In genomic region chr7:128167791-128168666, GRCh38 we compare ENCODE assay signal across 9 cellular contexts.
A peak's percentile ranks its signal among the peaks of the same experiment; 100 is the strongest.
DNase-seq lines count a peak whose midpoint lies in the region; ATAC-seq and TF ChIP-seq lines count a peak whose summit lies in the region.
"Had no signal": no experiment of that assay in that cellular context is flagged by ENCODE, and none has a peak within 500 bp of the region (broad histone marks: within the 10 kb centered on the region; RNA-seq: fewer than 3 reads in every experiment).

No MANE protein-coding gene starts in this region.

- peak overlapping the region; percentile 74 for H3K4me3 ChIP-seq in HUES48 (ENCODE audit: low read depth, low read length)
- peak overlapping the region; percentile 1 for H3K4me3 ChIP-seq in kidney epithelial cell (ENCODE audit: low read depth, low read length)
- H3K4me3 ChIP-seq in aorta (ENCODE audit: low read length in 2 of 2): peak overlapping the region in 1 of 2 donors; percentile 5

- TF ChIP-seq CTCF in kidney epithelial cell (IDR thresholded peaks at IDR 0.05; ENCODE audit: insufficient read depth, low read length, poor library complexity, severe bottlenecking): no peak

- peaks cover 14% of the 10 kb centered on the region for H3K4me1 Mint-ChIP-seq in activated naive CD8-positive, alpha-beta T cell treated with anti-CD3 and anti-CD28 coated beads for 36 hours
- H3K4me1 Mint-ChIP-seq in stimulated activated effector memory CD8-positive, alpha-beta T cell treated with anti-CD3 and anti-CD28 coated beads, Interleukin-12 subunit alpha, Interleukin-12 subunit beta, amount 100 ng/mL, for 72 hours: peaks cover 21% of the 10 kb centered on the region

- no peak overlapping the region for H3K9ac ChIP-seq in HUES48 (ENCODE audit: low read depth, low read length)

- peaks cover 73% of the 10 kb centered on the region for H3K27me3 Mint-ChIP-seq in activated naive CD8-positive, alpha-beta T cell treated with anti-CD3 and anti-CD28 coated beads for 36 hours

- ATAC-seq in stimulated activated effector memory CD8-positive, alpha-beta T cell treated with anti-CD3 and anti-CD28 coated beads, Interleukin-12 subunit alpha, Interleukin-12 subunit beta, amount 100 ng/mL, for 72 hours: peak; percentile 20
- no peak for ATAC-seq in aorta (ENCODE audit: low FRiP score)
- no peak for ATAC-seq in GM21786 (IDR thresholded peaks at IDR 0.05; ENCODE audit: unreplicated experiment)
- ATAC-seq: PC-3 had no signal

- no peaks in the 10 kb centered on the region for H3K9me3 ChIP-seq in HUES48 (ENCODE audit: control insufficient read depth, insufficient read depth, low read length)
- H3K9me3 ChIP-seq in aorta (ENCODE audit: control insufficient read depth, low read length): no peaks in the 10 kb centered on the region
- H3K9me3 ChIP-seq: adrenal gland had no signal

- H3K27me3 ChIP-seq in HUES48 (ENCODE audit: control insufficient read depth, insufficient read depth, low read length) (peaks cover 93% of the 10 kb centered on the region), kidney epithelial cell (ENCODE audit: control insufficient read depth, insufficient read depth, low read length) (peaks cover 67% of the 10 kb centered on the region), aorta (ENCODE audit: control insufficient read depth in 1 of 2, insufficient read depth in 2 of 2, low read length in 1 of 2) (peaks cover 0 to 4% of the 10 kb centered on the region in 2 donors)

- no peak overlapping the region for H3K27ac Mint-ChIP-seq in activated naive CD8-positive, alpha-beta T cell treated with anti-CD3 and anti-CD28 coated beads for 36 hours
- H3K27ac Mint-ChIP-seq in stimulated activated effector memory CD8-positive, alpha-beta T cell treated with anti-CD3 and anti-CD28 coated beads, Interleukin-12 subunit alpha, Interleukin-12 subunit beta, amount 100 ng/mL, for 72 hours: no peak overlapping the region

- intact Hi-C loops in aorta (cut with DNase I): no loop called here

- H3K27ac ChIP-seq in HUES48 (ENCODE audit: low read depth, low read length) (no peak overlapping the region), aorta (ENCODE audit: low read depth in 1 of 2, low read length in 2 of 2) (no peak overlapping the region)

- 2 to 3% methylated on average over 56 to 59 of the region's 59 CpGs for WGBS in aorta, 2 donors

- no peaks in the 10 kb centered on the region for H3K36me3 Mint-ChIP-seq in activated naive CD8-positive, alpha-beta T cell treated with anti-CD3 and anti-CD28 coated beads for 36 hours
- H3K36me3 Mint-ChIP-seq in stimulated activated effector memory CD8-positive, alpha-beta T cell treated with anti-CD3 and anti-CD28 coated beads, Interleukin-12 subunit alpha, Interleukin-12 subunit beta, amount 100 ng/mL, for 72 hours: no peaks in the 10 kb centered on the region

- DNase-seq in activated naive CD8-positive, alpha-beta T cell treated with anti-CD3 and anti-CD28 coated beads for 36 hours: no peak
- DNase-seq in kidney epithelial cell (ENCODE audit: low read depth) (no peak), aorta (no peak), germinal center (ENCODE audit: low spot score) (no peak)
- no peak for DNase-seq in stimulated activated effector memory CD8-positive, alpha-beta T cell treated with anti-CD3 and anti-CD28 coated beads, Interleukin-12 subunit alpha, Interleukin-12 subunit beta, amount 100 ng/mL, for 72 hours (ENCODE audit: low spot score in 2 of 2)

- H3K36me3 ChIP-seq in HUES48 (ENCODE audit: control insufficient read depth, insufficient read depth, low read length): no peaks in the 10 kb centered on the region
- H3K36me3 ChIP-seq in kidney epithelial cell (ENCODE audit: control insufficient read depth, insufficient read depth, low read length): no peaks in the 10 kb centered on the region
- H3K36me3 ChIP-seq in aorta (ENCODE audit: control insufficient read depth in 1 of 2, insufficient read depth in 2 of 2, low read length in 1 of 2): no peaks in the 10 kb centered on the region
- H3K36me3 ChIP-seq: adrenal gland had no signal

- peaks cover 32% of the 10 kb centered on the region for H3K4me1 ChIP-seq in HUES48 (ENCODE audit: control insufficient read depth, insufficient read depth, low read length)
- no peaks in the 10 kb centered on the region for H3K4me1 ChIP-seq in aorta (ENCODE audit: control insufficient read depth in 1 of 2, insufficient read depth in 2 of 2, low read length in 2 of 2)

- H3K9me3 Mint-ChIP-seq in activated naive CD8-positive, alpha-beta T cell treated with anti-CD3 and anti-CD28 coated beads for 36 hours: no peaks in the 10 kb centered on the region
- no peaks in the 10 kb centered on the region for H3K9me3 Mint-ChIP-seq in stimulated activated effector memory CD8-positive, alpha-beta T cell treated with anti-CD3 and anti-CD28 coated beads, Interleukin-12 subunit alpha, Interleukin-12 subunit beta, amount 100 ng/mL, for 72 hours

- peak overlapping the region; percentile 32 for H3K4me3 Mint-ChIP-seq in activated naive CD8-positive, alpha-beta T cell treated with anti-CD3 and anti-CD28 coated beads for 36 hours
- peak overlapping the region; percentile 63 for H3K4me3 Mint-ChIP-seq in stimulated activated effector memory CD8-positive, alpha-beta T cell treated with anti-CD3 and anti-CD28 coated beads, Interleukin-12 subunit alpha, Interleukin-12 subunit beta, amount 100 ng/mL, for 72 hours
